7 cellular contexts compared by ENCODE assay signal in the genomic region with DNA sequence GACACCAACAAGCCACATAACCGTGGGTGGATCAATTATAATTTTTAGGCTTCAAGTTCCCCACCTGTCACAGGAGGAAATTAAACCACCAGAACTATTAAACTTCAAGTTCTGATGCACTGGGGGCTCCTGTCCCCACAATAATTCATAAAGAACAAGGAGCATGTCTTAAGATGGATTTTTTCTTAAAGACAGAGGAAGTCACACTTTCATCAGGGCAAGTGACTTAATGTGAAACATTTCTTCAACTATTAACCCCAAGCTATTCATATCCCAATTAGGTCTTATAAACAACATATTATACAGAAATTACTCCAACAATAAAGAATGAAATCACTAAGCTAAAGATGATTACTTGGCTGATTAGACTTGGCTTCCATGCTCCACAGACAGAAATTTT.
"Had no signal": no experiment of that assay in that cellular context is flagged by ENCODE, and none has a peak within 500 bp of the region (broad histone marks: within the 10 kb centered on the region; RNA-seq: fewer than 3 reads in every experiment).

No MANE protein-coding gene starts in this region.

- H3K4me3 ChIP-seq: GM12878 had no signal

- FAIRE-seq: G401.6, GM12878, GM12892, GM18507, GM19239 had no signal

- ATAC-seq: GM12878 had no signal

- DNase-seq: GDM1, GF-D8 had no signal
